In genomic region chr9:136092741-136093140, GRCh38 we compare ENCODE assay signal across 8 cellular contexts. TPM values are rescaled to one million over a fixed set of nuclear protein-coding genes. Genes with fewer than 3 reads are reported as not detected.
A peak's percentile ranks its signal among the peaks of the same experiment; 100 is the strongest.
DNase-seq lines count a peak whose midpoint lies in the region; ATAC-seq, FAIRE-seq and TF ChIP-seq lines count a peak whose summit lies in the region.

No MANE protein-coding gene starts in this region.

- POLR2A ChIA-PET in Panc1 (lab: Charles Lee) = no interaction called here
- POLR2A ChIA-PET in H1 (lab: Charles Lee; ENCODE audit: partially characterized antibody) = interaction anchor here (1.4 kb wide), 1 partner anchor 20 kb away, joined by 4 read pairs; no protein-coding TSS in a partner anchor

- H3K27me3 Mint-ChIP-seq in CD4-positive, CD25-positive, alpha-beta regulatory T cell = peaks cover 5% of the 10 kb centered on the region
- H3K27me3 Mint-ChIP-seq in stimulated activated naive B cell treated with anti-CD40 and anti-IgM and Interleukin-4, amounts not matched to agents 10 μg/mL and 1 μg/mL and 100 μg/mL, for 72 hours = peaks cover 35 to 58% of the 10 kb centered on the region in 2 donors

- no peak for FAIRE-seq in H1 (lab: Jason Lieb, UNC)

- CTCF ChIA-PET in Panc1 (lab: Charles Lee) = no interaction called here
- CTCF ChIA-PET in H1 (lab: Charles Lee; ENCODE audit: partially characterized antibody) = interaction anchor here (1.2 to 2.9 kb wide), 8 partner anchors 10 to 138 kb away, joined by 4 to 17 read pairs (median 8); no protein-coding TSS in a partner anchor

- peak overlapping the region; percentile 64; the same call in 1 of the 2 replicates for H2BK20ac ChIP-seq in H1 (ENCODE audit: low read length)

- H3K79me2 ChIP-seq in H1 (ENCODE audit: control insufficient read depth in 1 of 2, insufficient read depth in 2 of 2, low read length in 2 of 2) (peaks cover 0 to 6% of the 10 kb centered on the region in 2 experiments; a peak in 1 of 4 replicates), trophoblast cell (ENCODE audit: control insufficient read depth, insufficient read depth, low read length, poor library complexity) (peaks cover 15% of the 10 kb centered on the region)

- no peak overlapping the region for H3K23ac ChIP-seq in H1 (ENCODE audit: insufficient read length)
- H3K23ac ChIP-seq in trophoblast cell (ENCODE audit: low read length) = no peak overlapping the region

- TF ChIP-seq EP300 in H1 (IDR thresholded peaks at IDR 0.05; ENCODE audit: borderline replicate concordance in 1 of 2, low read depth in 2 of 2, low read length in 2 of 2) = no peak

- H3K4me2 ChIP-seq in H1 (ENCODE audit: insufficient read depth in 1 of 2, low read depth in 2 of 2, low read length in 2 of 2) (peak overlapping the region in 1 of 2 experiments; percentile 72; a peak in 1 of 4 replicates), trophoblast cell (ENCODE audit: low read length) (no peak overlapping the region)

- no peak overlapping the region for H4K12ac ChIP-seq in trophoblast cell (ENCODE audit: low read depth, low read length)

- H2AFZ ChIP-seq in H1 (ENCODE audit: low read length) (no peak overlapping the region), trophoblast cell (ENCODE audit: insufficient read depth, low read length, poor library complexity) (no peak overlapping the region)

- DNase-seq in CD4-positive, CD25-positive, alpha-beta regulatory T cell = no peak
- DNase-seq in Panc1 (ENCODE audit: low read depth, low spot score) (no peak), H1 (ENCODE audit: low read depth in 1 of 2, low spot score in 2 of 2) (no peak), trophoblast cell (no peak), NCI-H510A treated with DMSO at 0.1 percent for 48 hours (lab: John Stamatoyannopoulos, UW) (no peak), NCI-H1930 (lab: John Stamatoyannopoulos, UW) (no peak)
- DNase-seq in stimulated activated naive B cell treated with anti-CD40 and anti-IgM and Interleukin-4, amounts not matched to agents 10 μg/mL and 1 μg/mL and 100 μg/mL, for 72 hours = no peak
- no peak for DNase-seq in stimulated activated CD4-positive, alpha-beta T cell treated with anti-CD3 and anti-CD28 coated beads, Interleukin-15, amount 100 ng/mL, for 24 hours

- no peaks in the 10 kb centered on the region for H3K9me3 ChIP-seq in CD4-positive, CD25-positive, alpha-beta regulatory T cell (ENCODE audit: control insufficient read depth in 2 of 2, low read length in 2 of 2)
- H3K9me3 ChIP-seq in Panc1 (ENCODE audit: control insufficient read depth, insufficient read depth, low read depth, low read length) = no peaks in the 10 kb centered on the region
- H3K9me3 ChIP-seq in H1 (ENCODE audit: insufficient read depth in 2 of 2, low read depth in 1 of 2, low read length in 1 of 2) = no peaks in the 10 kb centered on the region
- no peaks in the 10 kb centered on the region for H3K9me3 ChIP-seq in trophoblast cell (ENCODE audit: insufficient read depth, low read depth, low read length)

- H3K9me3 Mint-ChIP-seq in CD4-positive, CD25-positive, alpha-beta regulatory T cell = no peaks in the 10 kb centered on the region
- no peaks in the 10 kb centered on the region for H3K9me3 Mint-ChIP-seq in stimulated activated naive B cell treated with anti-CD40 and anti-IgM and Interleukin-4, amounts not matched to agents 10 μg/mL and 1 μg/mL and 100 μg/mL, for 72 hours

- H3K23me2 ChIP-seq in H1 (ENCODE audit: low read depth, low read length) = peaks cover 8% of the 10 kb centered on the region; the same call in 1 of the 2 replicates

- peak overlapping the region; percentile 76 to 87 (median 79) for H3K4me3 Mint-ChIP-seq in CD4-positive, CD25-positive, alpha-beta regulatory T cell
- peak overlapping the region in 1 of 2 donors; percentile 46 for H3K4me3 Mint-ChIP-seq in stimulated activated naive B cell treated with anti-CD40 and anti-IgM and Interleukin-4, amounts not matched to agents 10 μg/mL and 1 μg/mL and 100 μg/mL, for 72 hours

- peak overlapping the region in 1 of 3 donors; percentile 45 for H3K27ac Mint-ChIP-seq in CD4-positive, CD25-positive, alpha-beta regulatory T cell
- no peak overlapping the region for H3K27ac Mint-ChIP-seq in stimulated activated naive B cell treated with anti-CD40 and anti-IgM and Interleukin-4, amounts not matched to agents 10 μg/mL and 1 μg/mL and 100 μg/mL, for 72 hours

- WGBS in H1 (ENCODE audit: extremely low coverage in 1 of 2, insufficient coverage in 1 of 2, insufficient read length in 1 of 2, insufficient replicate concordance in 2 of 2, low coverage in 1 of 2, low lambda C conversion rate in 2 of 2, missing lambda C conversion rate in 1 of 2), 2 experiments = 88% methylated on average over 9 of the region's 9 CpGs; no CpG with 5 or more reads in 1 of the 2 experiments
- no CpG with 5 or more reads among the region's 9 CpGs for WGBS in trophoblast cell (ENCODE audit: extremely low coverage, insufficient coverage, insufficient read length)

- H3K79me1 ChIP-seq in H1 (ENCODE audit: low read depth, low read length) (no peaks in the 10 kb centered on the region; the same call in 1 of the 2 replicates), trophoblast cell (ENCODE audit: low read length) (peaks cover 25% of the 10 kb centered on the region)

- H2AK5ac ChIP-seq in H1 (ENCODE audit: low read depth, low read length) = peak overlapping the region; percentile 94
- H2AK5ac ChIP-seq in trophoblast cell (ENCODE audit: low read length) = peak overlapping the region; percentile 3

- TF ChIP-seq CTCF in Panc1 (IDR thresholded peaks at IDR 0.05) (peak; percentile 44), H1 (IDR thresholded peaks at IDR 0.05; ENCODE audit: control extremely low read depth in 1 of 3, insufficient read depth in 1 of 3, low read depth in 1 of 3, low read length in 3 of 3) (peak in 2 of 3 experiments; percentile 14 to 20; a peak in 1 of 4 replicates)

- H3K27me3 ChIP-seq in CD4-positive, CD25-positive, alpha-beta regulatory T cell (ENCODE audit: control insufficient read depth, insufficient read depth, low read length) = no peaks in the 10 kb centered on the region
- H3K27me3 ChIP-seq in Panc1 (ENCODE audit: control insufficient read depth, insufficient read depth, low read length) = no peaks in the 10 kb centered on the region
- peaks cover 2 to 26% (median 22%) of the 10 kb centered on the region in 4 experiments for H3K27me3 ChIP-seq in H1 (replicated peaks in 1 of 4; ENCODE audit: control insufficient read depth in 3 of 4, extremely low read depth in 1 of 4, insufficient read depth in 3 of 4, low read length in 3 of 4)
- no peaks in the 10 kb centered on the region for H3K27me3 ChIP-seq in trophoblast cell (ENCODE audit: insufficient read depth, low read length)

- no peak for TF ChIP-seq POLR2A in H1 (IDR thresholded peaks at IDR 0.05; ENCODE audit: control extremely low read depth in 1 of 2, low read depth in 2 of 2, low read length in 2 of 2)

- H2BK12ac ChIP-seq in H1 (ENCODE audit: low read depth, low read length) (peak overlapping the region; percentile 93), trophoblast cell (ENCODE audit: low read length) (no peak overlapping the region)

- no peak overlapping the region for H4K5ac ChIP-seq in H1 (ENCODE audit: insufficient read length, low read depth, low read length)

- H3K4me1 ChIP-seq in CD4-positive, CD25-positive, alpha-beta regulatory T cell (ENCODE audit: control insufficient read depth, insufficient read depth, low read length, poor library complexity, severe bottlenecking) = peaks cover 25% of the 10 kb centered on the region
- H3K4me1 ChIP-seq in Panc1 (ENCODE audit: control insufficient read depth, insufficient read depth, low read length) (peaks cover 56% of the 10 kb centered on the region), H1 (replicated peaks in 1 of 4; ENCODE audit: control insufficient read depth in 3 of 4, insufficient read depth in 4 of 4, low read length in 3 of 4) (peaks cover 0 to 30% (median 19%) of the 10 kb centered on the region in 4 experiments; a peak in 6 of 7 replicates), trophoblast cell (ENCODE audit: control insufficient read depth in 1 of 2, insufficient read depth in 2 of 2, low read length in 2 of 2) (peaks cover 31% of the 10 kb centered on the region in 2 experiments)

- H3K9ac ChIP-seq in H1 (replicated peaks in 1 of 4; ENCODE audit: extremely low read depth in 1 of 4, low read depth in 3 of 4, low read length in 3 of 4) (no peak overlapping the region), trophoblast cell (ENCODE audit: low read length) (no peak overlapping the region)

- H4K8ac ChIP-seq in H1 (ENCODE audit: extremely low read depth, insufficient read depth, low read length) (no peak overlapping the region), trophoblast cell (ENCODE audit: low read depth, low read length) (no peak overlapping the region)

- BruUV-seq in Panc1 (replicated peaks; lab: Mats Ljungman, UMichigan) = TSS peak; percentile 51

- ATAC-seq in CD4-positive, CD25-positive, alpha-beta regulatory T cell (ENCODE audit: low read depth in 2 of 2) = no peak
- ATAC-seq in Panc1 = no peak
- ATAC-seq in stimulated activated naive B cell treated with anti-CD40 and anti-IgM and Interleukin-4, amounts not matched to agents 10 μg/mL and 1 μg/mL and 100 μg/mL, for 72 hours (replicated peaks) = no peak

- H3K36me3 Mint-ChIP-seq in CD4-positive, CD25-positive, alpha-beta regulatory T cell = no peaks in the 10 kb centered on the region
- no peaks in the 10 kb centered on the region for H3K36me3 Mint-ChIP-seq in stimulated activated naive B cell treated with anti-CD40 and anti-IgM and Interleukin-4, amounts not matched to agents 10 μg/mL and 1 μg/mL and 100 μg/mL, for 72 hours

- no peak overlapping the region for H3K14ac ChIP-seq in H1 (ENCODE audit: insufficient read length)
- H3K14ac ChIP-seq in trophoblast cell (ENCODE audit: low read length) = no peak overlapping the region

- peaks cover 4 to 24% (median 7%) of the 10 kb centered on the region in 4 donors for H3K4me1 Mint-ChIP-seq in CD4-positive, CD25-positive, alpha-beta regulatory T cell
- H3K4me1 Mint-ChIP-seq in stimulated activated naive B cell treated with anti-CD40 and anti-IgM and Interleukin-4, amounts not matched to agents 10 μg/mL and 1 μg/mL and 100 μg/mL, for 72 hours = peaks cover 0 to 11% of the 10 kb centered on the region in 2 donors

- H4K20me1 ChIP-seq in H1 (replicated peaks in 1 of 2; ENCODE audit: control insufficient read depth in 1 of 2, insufficient read depth in 2 of 2, low read length in 2 of 2) = peaks cover 3 to 4% of the 10 kb centered on the region in 2 experiments

- no peak overlapping the region for H3K27ac ChIP-seq in CD4-positive, CD25-positive, alpha-beta regulatory T cell (ENCODE audit: insufficient read depth, low read length, poor library complexity, severe bottlenecking)
- H3K27ac ChIP-seq in Panc1 (ENCODE audit: low read length) = peak overlapping the region; percentile 88
- H3K27ac ChIP-seq in H1 (ENCODE audit: low read depth, low read length) = no peak overlapping the region
- no peak overlapping the region for H3K27ac ChIP-seq in trophoblast cell (ENCODE audit: low read depth, low read length)

- peak overlapping the region; percentile 61; the same call in 1 of the 2 replicates for H2BK5ac ChIP-seq in H1 (ENCODE audit: low read depth, low read length)
- no peak overlapping the region for H2BK5ac ChIP-seq in trophoblast cell (ENCODE audit: low read depth, low read length, poor library complexity)

- TF ChIP-seq RAD21 in H1 (IDR thresholded peaks at IDR 0.05 in 1 of 2, conservative IDR thresholded peaks at IDR 0.05 in 1 of 2; ENCODE audit: low read depth in 2 of 2, low read length in 2 of 2) = peak; percentile 25 to 35; a peak in 2 of 4 replicates

- no peaks in the 10 kb centered on the region for H3K36me3 ChIP-seq in CD4-positive, CD25-positive, alpha-beta regulatory T cell (ENCODE audit: control insufficient read depth, insufficient read depth, low read length)
- H3K36me3 ChIP-seq in Panc1 (ENCODE audit: control insufficient read depth, insufficient read depth, low read length) = no peaks in the 10 kb centered on the region
- no peaks in the 10 kb centered on the region for H3K36me3 ChIP-seq in H1 (ENCODE audit: control insufficient read depth in 2 of 4, insufficient read depth in 4 of 4, low read length in 3 of 4)
- peaks cover 0 to 7% of the 10 kb centered on the region in 2 experiments for H3K36me3 ChIP-seq in trophoblast cell (ENCODE audit: control insufficient read depth in 1 of 2, insufficient read depth in 2 of 2, low read length in 2 of 2)

- peak overlapping the region; percentile 2; the same call in 1 of the 2 replicates for H2BK15ac ChIP-seq in H1 (ENCODE audit: low read length)

- no peak overlapping the region for H3K4me3 ChIP-seq in CD4-positive, CD25-positive, alpha-beta regulatory T cell (ENCODE audit: low read depth, low read length)
- H3K4me3 ChIP-seq in Panc1 (ENCODE audit: low read depth in 2 of 2, low read length in 2 of 2) (peak overlapping the region; percentile 62 to 67), H1 (ENCODE audit: extremely low read depth in 1 of 4, insufficient read depth in 2 of 4, low read depth in 3 of 4, low read length in 4 of 4) (no peak overlapping the region), trophoblast cell (ENCODE audit: low read depth, low read length) (no peak overlapping the region)

- H3K18ac ChIP-seq in H1 (ENCODE audit: extremely low read depth, low read length) (no peak overlapping the region), trophoblast cell (ENCODE audit: low read length) (no peak overlapping the region)

- H2BK120ac ChIP-seq in H1 (replicated peaks; ENCODE audit: low read depth, low read length) = no peak overlapping the region
- H2BK120ac ChIP-seq in trophoblast cell (ENCODE audit: insufficient read depth, low read length, poor library complexity) = no peak overlapping the region

- H3K4ac ChIP-seq in H1 (replicated peaks; ENCODE audit: insufficient read length, low read depth, low read length) (peak overlapping the region; percentile 51), trophoblast cell (ENCODE audit: low read depth, low read length) (peak overlapping the region; percentile 5)

- no peak overlapping the region for H3K56ac ChIP-seq in H1 (replicated peaks; ENCODE audit: insufficient read length, low read depth, low read length)

- H4K91ac ChIP-seq in H1 (replicated peaks; ENCODE audit: insufficient read length, low read length) (no peak overlapping the region), trophoblast cell (ENCODE audit: low read depth, low read length) (no peak overlapping the region)

- in situ Hi-C loops in Panc1 (cut with HindIII; ENCODE audit: low pct_unique_long_range_greater_than_20kb, low sequenced_read_pairs) = no loop called here

- intact Hi-C loops in Panc1 (cut with micrococcal nuclease; ENCODE audit: unreplicated experiment) = no loop called here

RNA-seq across cellular contexts. Expression of gene NACC2, which starts 2.3 kb away (rescaled TPM):
- total RNA-seq in CD4-positive, CD25-positive, alpha-beta regulatory T cell = 4.8 TPM
- 1 to 10 TPM in 2 of 4 donors, under 1 TPM in 2; 0.76 to 1.9 (median 0.92) TPM for polyA plus RNA-seq in CD4-positive, CD25-positive, alpha-beta regulatory T cell
- total RNA-seq in Panc1 (2021; ENCODE audit: unreplicated experiment) = 62.0 TPM
- polyA plus RNA-seq in Panc1 (2012; ENCODE audit: insufficient read length) = 46.2 TPM
- 13.6 and 14.0 TPM in 2 replicates for total RNA-seq in H1 (2021; fragmentation: NEBNext Ultra II Directional; extraction: Animal tissue kit (Norgen Biotek cat#: 25700))
- 8.3 and 14.9 TPM in 2 replicates for polyA plus RNA-seq in H1 (2011; rRNA removed)
- polyA plus RNA-seq in H1 (2011; cell fraction: cytosol; rRNA removed) = 10.8 TPM
- 16.7 TPM for polyA plus RNA-seq in H1 (2011; cell fraction: nucleus; rRNA removed)
- polyA plus RNA-seq in H1 (2012, experiment 1 of 2) = 6.6 to 9.5 TPM (median 8.4 TPM) in 4 replicates
- polyA plus RNA-seq in H1 (2012, experiment 2 of 2) = 5.6 TPM
- polyA plus RNA-seq in H1 (2013, experiment 1 of 2) = 6.3 TPM
- 6.3 TPM for polyA plus RNA-seq in H1 (2013, experiment 2 of 2)
- 6.4 and 8.3 TPM in 2 replicates for polyA minus RNA-seq in H1 (2011; rRNA and poly(A)+ RNA removed)
- polyA minus RNA-seq in H1 (2011; cell fraction: cytosol; rRNA and poly(A)+ RNA removed) = 12.7 TPM
- 10.0 TPM for polyA minus RNA-seq in H1 (2011; cell fraction: nucleus; rRNA and poly(A)+ RNA removed)
- 13.9 and 14.5 TPM in 2 replicates for polyA plus RNA-seq in trophoblast cell (2013)

RNA-seq across cellular contexts. Expression of gene TMEM250, which starts 25.9 kb away (rescaled TPM):
- 21.5 TPM for total RNA-seq in CD4-positive, CD25-positive, alpha-beta regulatory T cell
- 10 to 100 TPM; 44.7 to 55.6 (median 45.7) TPM for polyA plus RNA-seq in CD4-positive, CD25-positive, alpha-beta regulatory T cell
- 34.0 TPM for total RNA-seq in Panc1 (2021; ENCODE audit: unreplicated experiment)
- 41.1 TPM for polyA plus RNA-seq in Panc1 (2012; ENCODE audit: insufficient read length)
- total RNA-seq in H1 (2021; fragmentation: NEBNext Ultra II Directional; extraction: Animal tissue kit (Norgen Biotek cat#: 25700)) = 34.9 and 35.3 TPM in 2 replicates
- 22.3 and 36.1 TPM in 2 replicates for polyA plus RNA-seq in H1 (2011; rRNA removed)
- 29.7 TPM for polyA plus RNA-seq in H1 (2011; cell fraction: cytosol; rRNA removed)
- 51.9 TPM for polyA plus RNA-seq in H1 (2011; cell fraction: nucleus; rRNA removed)
- polyA plus RNA-seq in H1 (2012, experiment 1 of 2) = 27.3 to 39.7 TPM (median 36.4 TPM) in 4 replicates
- polyA plus RNA-seq in H1 (2012, experiment 2 of 2) = 42.5 TPM
- 22.7 TPM for polyA plus RNA-seq in H1 (2013, experiment 1 of 2)
- polyA plus RNA-seq in H1 (2013, experiment 2 of 2) = 22.4 TPM
- polyA minus RNA-seq in H1 (2011; rRNA and poly(A)+ RNA removed) = 16.0 TPM in 2 replicates
- 31.0 TPM for polyA minus RNA-seq in H1 (2011; cell fraction: cytosol; rRNA and poly(A)+ RNA removed)
- polyA minus RNA-seq in H1 (2011; cell fraction: nucleus; rRNA and poly(A)+ RNA removed) = 33.8 TPM
- 18.2 and 18.3 TPM in 2 replicates for polyA plus RNA-seq in trophoblast cell (2013)

Comparison
In these comparisons a context has a peak if more than half of its experiments do, and no peak if none do; other contexts are left out.
1. H3K4me3 ChIP-seq: peak in Panc1 (2 of 2); none in CD4-positive, CD25-positive, alpha-beta regulatory T cell (single experiment), H1 (0 of 4) and trophoblast cell (single experiment).